1 cellular context compared by ENCODE assay signal in genomic region chr2:10289891-10290290, GRCh38.
TF ChIP-seq lines count a peak whose summit lies in the region.

No MANE protein-coding gene starts in this region.

TF ChIP-seq in SK-N-SH, 30 proteins besides CTCF, POLR2A, EP300 and RAD21 (continued from another document):
- peak; percentile 50; the same call in 1 of the 2 replicates for TF ChIP-seq USF1 (IDR thresholded peaks at IDR 0.05; ENCODE audit: borderline replicate concordance, low read depth)
- peak; percentile 59 for TF ChIP-seq NFIC (IDR thresholded peaks at IDR 0.05; ENCODE audit: borderline replicate concordance)
- no peak for TF ChIP-seq NRF1 (IDR thresholded peaks at IDR 0.05; ENCODE audit: low read depth, low read length)
